ENCODE assay signal across 21 cellular contexts in genomic region chr6:46899636-46900035, GRCh38. TPM values are rescaled to one million over a fixed set of nuclear protein-coding genes. Genes with fewer than 3 reads are reported as not detected.
"Had no signal": no experiment of that assay in that cellular context is flagged by ENCODE, and none has a peak within 500 bp of the region (broad histone marks: within the 10 kb centered on the region; RNA-seq: fewer than 3 reads in every experiment).

No MANE protein-coding gene starts in this region.

- H3K27me3 Mint-ChIP-seq: activated CD8-positive, alpha-beta memory T cell treated with anti-CD3 and anti-CD28 coated beads, Interleukin-2, amount 10 ng/mL, durations not matched to agents 7 days and 5 days had no signal

- H3K4me3 Mint-ChIP-seq: activated CD8-positive, alpha-beta memory T cell treated with anti-CD3 and anti-CD28 coated beads, Interleukin-2, amount 10 ng/mL, durations not matched to agents 7 days and 5 days; activated T-cell treated with anti-CD3 and anti-CD28 coated beads, Interleukin-2, amount 50 U/mL, for 4 hours; nephron; stimulated activated naive CD8-positive, alpha-beta T cell treated with anti-CD3 and anti-CD28 coated beads, Interleukin-15, Interleukin-2, amounts not matched to agents 100 ng/mL and 50 ng/mL, for 24 hours had no signal

- H3K27me3 ChIP-seq: hepatocyte had no signal

- H3K4me3 ChIP-seq: dorsolateral prefrontal cortex, hepatocyte, prostate gland had no signal

- H3K27ac ChIP-seq: hepatocyte, prostate gland had no signal

- H3K36me3 ChIP-seq: prostate gland had no signal

- ATAC-seq: activated CD8-positive, alpha-beta memory T cell treated with anti-CD3 and anti-CD28 coated beads, Interleukin-2, amount 10 ng/mL, durations not matched to agents 7 days and 5 days; activated naive CD4-positive, alpha-beta T cell treated with anti-CD3 and anti-CD28 coated beads, Interleukin-2, amount 50 U/mL, for 72 hours; activated T-cell treated with anti-CD3 and anti-CD28 coated beads, Interleukin-2, amount 50 U/mL, for 4 hours; esophagus mucosa; sciatic nerve; SK-N-SH treated with all-trans-retinoic acid at 6 μM for 48 hours had no signal

- H3K36me3 Mint-ChIP-seq: activated CD8-positive, alpha-beta memory T cell treated with anti-CD3 and anti-CD28 coated beads, Interleukin-2, amount 10 ng/mL, durations not matched to agents 7 days and 5 days; activated naive CD4-positive, alpha-beta T cell treated with anti-CD3 and anti-CD28 coated beads, Interleukin-2, amount 50 U/mL, for 72 hours had no signal

- DNase-seq: activated CD4-positive, alpha-beta T cell treated with anti-CD3 and anti-CD28 coated beads, Interleukin-2, amount 50 U/mL, for 48 hours; activated CD4-positive, CD25-positive, alpha-beta regulatory T cell treated with anti-CD3 and anti-CD28 coated beads, Interleukin-2, amount 50 U/mL, for 72 hours; activated CD8-positive, alpha-beta memory T cell treated with anti-CD3 and anti-CD28 coated beads, Interleukin-2, amount 10 ng/mL, durations not matched to agents 7 days and 5 days; activated effector memory CD4-positive, alpha-beta T cell treated with anti-CD3 and anti-CD28 coated beads, Interleukin-2, amount 50 U/mL, for 16 hours; activated T-cell treated with anti-CD3 and anti-CD28 coated beads, Interleukin-2, amount 50 U/mL, for 4 hours; dorsolateral prefrontal cortex; foreskin melanocyte; kidney glomerular epithelial cell; mammary epithelial cell; SHP77; stimulated activated CD4-positive, alpha-beta T cell treated with anti-CD3 and anti-CD28 coated beads, Interleukin-4, amount 100 ng/mL, for 1 hour; stimulated activated CD8-positive, alpha-beta memory T cell treated with anti-CD3 and anti-CD28 coated beads, Interleukin-4, amount 100 ng/mL, for 48 hours; T-helper 2 cell had no signal

- H3K27ac Mint-ChIP-seq: activated CD8-positive, alpha-beta memory T cell treated with anti-CD3 and anti-CD28 coated beads, Interleukin-2, amount 10 ng/mL, durations not matched to agents 7 days and 5 days; activated naive CD4-positive, alpha-beta T cell treated with anti-CD3 and anti-CD28 coated beads, Interleukin-2, amount 50 U/mL, for 72 hours; stimulated activated naive CD8-positive, alpha-beta T cell treated with anti-CD3 and anti-CD28 coated beads, Interleukin-15, Interleukin-2, amounts not matched to agents 100 ng/mL and 50 ng/mL, for 24 hours had no signal

- H3K4me1 Mint-ChIP-seq: activated CD8-positive, alpha-beta memory T cell treated with anti-CD3 and anti-CD28 coated beads, Interleukin-2, amount 10 ng/mL, durations not matched to agents 7 days and 5 days had no signal

- H3K9me3 ChIP-seq: prostate gland had no signal

- H3K9me3 Mint-ChIP-seq: activated naive CD4-positive, alpha-beta T cell treated with anti-CD3 and anti-CD28 coated beads, Interleukin-2, amount 50 U/mL, for 72 hours; activated T-cell treated with anti-CD3 and anti-CD28 coated beads, Interleukin-2, amount 50 U/mL, for 4 hours; nephron; stimulated activated naive CD8-positive, alpha-beta T cell treated with anti-CD3 and anti-CD28 coated beads, Interleukin-15, Interleukin-2, amounts not matched to agents 100 ng/mL and 50 ng/mL, for 24 hours had no signal

RNA-seq across cellular contexts. Expression of gene ADGRF5, which starts 22.1 kb away (rescaled TPM):
- total RNA-seq: activated CD8-positive, alpha-beta memory T cell treated with anti-CD3 and anti-CD28 coated beads, Interleukin-2, amount 10 ng/mL, durations not matched to agents 7 days and 5 days; activated naive CD4-positive, alpha-beta T cell treated with anti-CD3 and anti-CD28 coated beads, Interleukin-2, amount 50 U/mL, for 72 hours had no signal
